In genomic region chr14:68255697-68256178, GRCh38 we compare ENCODE assay signal across 14 cellular contexts.
DNase-seq lines count a peak whose midpoint lies in the region; ATAC-seq, FAIRE-seq and TF ChIP-seq lines count a peak whose summit lies in the region.
"Had no signal": no experiment of that assay in that cellular context is flagged by ENCODE, and none has a peak within 500 bp of the region (broad histone marks: within the 10 kb centered on the region; RNA-seq: fewer than 3 reads in every experiment).

No MANE protein-coding gene starts in this region.

- H3K4me3 ChIP-seq in epithelial cell of esophagus (ENCODE audit: low read length) (no peak overlapping the region), pancreas (no peak overlapping the region), upper lobe of left lung (no peak overlapping the region), MM.1S (ENCODE audit: low read length) (no peak overlapping the region)

- no peaks in the 10 kb centered on the region for H3K79me2 ChIP-seq in MM.1S (ENCODE audit: low read length)

- H3K4me2 ChIP-seq in MM.1S (ENCODE audit: low read depth, low read length): no peak overlapping the region

- H3K27me3 ChIP-seq in pancreas (no peaks in the 10 kb centered on the region), upper lobe of left lung (no peaks in the 10 kb centered on the region), MM.1S (replicated peaks; ENCODE audit: insufficient read depth, low read length) (no peaks in the 10 kb centered on the region)

- H3K9ac ChIP-seq in MM.1S (ENCODE audit: low read length): no peak overlapping the region

- no peak for TF ChIP-seq CTCF in epithelial cell of esophagus (IDR thresholded peaks at IDR 0.05; ENCODE audit: insufficient read depth, low read depth, low read length, missing control alignments)
- TF ChIP-seq CTCF in pancreas (IDR thresholded peaks at IDR 0.05): no peak
- TF ChIP-seq CTCF in upper lobe of left lung (IDR thresholded peaks at IDR 0.05): no peak
- TF ChIP-seq CTCF in MM.1S (IDR thresholded peaks at IDR 0.05; ENCODE audit: low read length): no peak

- no peak for TF ChIP-seq EP300 in upper lobe of left lung (IDR thresholded peaks at IDR 0.05)

- no peak for FAIRE-seq in pancreas (lab: Jason Lieb, UNC)

- H3K27me3 Mint-ChIP-seq in activated T-helper 2 cell treated with anti-CD3 and anti-CD28 coated beads, Interferon-gamma antibody, Interleukin-2, Interleukin-4, amounts not matched to agents 10 μg/mL and 5 μg/mL and 100 μg/mL, durations not matched to agents 14 hours and 24 hours and 36 hours (ENCODE audit: low read depth): no peaks in the 10 kb centered on the region
- H3K27me3 Mint-ChIP-seq: activated CD4-positive, alpha-beta T cell treated with anti-CD3 and anti-CD28 coated beads, Interleukin-2, amount 10 ng/mL, durations not matched to agents 24 days and 14 days had no signal

- H3F3A ChIP-seq in MM.1S (ENCODE audit: insufficient read depth, low read length): no peaks in the 10 kb centered on the region

- intact Hi-C loops in pancreas (cut with DNase I): no loop called here
- intact Hi-C loops in activated T-helper 2 cell treated with anti-CD3 and anti-CD28 coated beads, Interferon-gamma antibody, Interleukin-2, Interleukin-4, amounts not matched to agents 10 μg/mL and 5 μg/mL and 100 μg/mL, durations not matched to agents 14 hours and 24 hours and 36 hours (cut with micrococcal nuclease): no loop called here

- no peak overlapping the region for H2AFZ ChIP-seq in MM.1S (ENCODE audit: low read length)

- no peak overlapping the region for H3K27ac Mint-ChIP-seq in activated T-helper 2 cell treated with anti-CD3 and anti-CD28 coated beads, Interferon-gamma antibody, Interleukin-2, Interleukin-4, amounts not matched to agents 10 μg/mL and 5 μg/mL and 100 μg/mL, durations not matched to agents 14 hours and 24 hours and 36 hours
- H3K27ac Mint-ChIP-seq: activated CD4-positive, alpha-beta T cell treated with anti-CD3 and anti-CD28 coated beads, Interleukin-2, amount 10 ng/mL, durations not matched to agents 24 days and 14 days; activated naive CD4-positive, alpha-beta T cell treated with anti-CD3 and anti-CD28 coated beads for 36 hours had no signal

- in situ Hi-C loops in Caki2 (cut with HindIII; ENCODE audit: low pct_unique_long_range_greater_than_20kb, low sequenced_read_pairs): loop anchor here (25.0 kb wide), 1 partner anchor 318 kb away; no protein-coding TSS in a partner anchor

- H3K27ac ChIP-seq in pancreas (no peak overlapping the region), upper lobe of left lung (peak overlapping the region in 2 of 4 donors; percentile 16 to 48), MM.1S (ENCODE audit: low read length) (no peak overlapping the region)

- no peak for TF ChIP-seq POLR2A in upper lobe of left lung (IDR thresholded peaks at IDR 0.05)

- H4K20me1 ChIP-seq in MM.1S (ENCODE audit: insufficient read depth, low read length): no peaks in the 10 kb centered on the region

- H3K4me3 Mint-ChIP-seq in activated T-helper 2 cell treated with anti-CD3 and anti-CD28 coated beads, Interferon-gamma antibody, Interleukin-2, Interleukin-4, amounts not matched to agents 10 μg/mL and 5 μg/mL and 100 μg/mL, durations not matched to agents 14 hours and 24 hours and 36 hours (ENCODE audit: low read depth): no peak overlapping the region
- H3K4me3 Mint-ChIP-seq: activated CD4-positive, alpha-beta T cell treated with anti-CD3 and anti-CD28 coated beads, Interleukin-2, amount 10 ng/mL, durations not matched to agents 24 days and 14 days; activated naive CD4-positive, alpha-beta T cell treated with anti-CD3 and anti-CD28 coated beads for 36 hours had no signal

- H3K9me3 ChIP-seq in pancreas (no peaks in the 10 kb centered on the region), upper lobe of left lung (no peaks in the 10 kb centered on the region), MM.1S (replicated peaks; ENCODE audit: insufficient read depth, low read length) (no peaks in the 10 kb centered on the region)

- H3K9me2 ChIP-seq in MM.1S (replicated peaks; ENCODE audit: insufficient read depth, low read length): no peaks in the 10 kb centered on the region

- H3K36me3 Mint-ChIP-seq in activated T-helper 2 cell treated with anti-CD3 and anti-CD28 coated beads, Interferon-gamma antibody, Interleukin-2, Interleukin-4, amounts not matched to agents 10 μg/mL and 5 μg/mL and 100 μg/mL, durations not matched to agents 14 hours and 24 hours and 36 hours (ENCODE audit: low read depth): no peaks in the 10 kb centered on the region

- 63 to 68% methylated on average over 1 of the region's 1 CpG for WGBS in pancreas, 2 donors
- 65 to 75% methylated on average over 1 of the region's 1 CpG for WGBS in upper lobe of left lung, 2 donors

- peaks cover 0 to 14% (median 9%) of the 10 kb centered on the region in 3 donors for H3K4me1 ChIP-seq in pancreas
- H3K4me1 ChIP-seq in upper lobe of left lung: peaks cover 8 to 27% (median 15%) of the 10 kb centered on the region in 4 donors
- no peaks in the 10 kb centered on the region for H3K4me1 ChIP-seq in MM.1S (ENCODE audit: low read length)

- DNase-seq in Caki2 (ENCODE audit: low read depth) (peak; percentile 79), NCI-H69 (lab: John Stamatoyannopoulos, UW) (peak; percentile 12), epithelial cell of esophagus (ENCODE audit: low read depth) (peak; percentile 65), pancreas (no peak), upper lobe of left lung (no peak), MM.1S (no peak)
- no peak for DNase-seq in activated T-helper 2 cell treated with anti-CD3 and anti-CD28 coated beads, Interferon-gamma antibody, Interleukin-2, Interleukin-4, amounts not matched to agents 10 μg/mL and 5 μg/mL and 100 μg/mL, durations not matched to agents 14 hours and 24 hours and 36 hours (ENCODE audit: low spot score)
- DNase-seq: activated CD4-positive, alpha-beta T cell treated with anti-CD3 and anti-CD28 coated beads, Interleukin-2, amount 10 ng/mL, durations not matched to agents 24 days and 14 days; activated naive CD4-positive, alpha-beta T cell treated with anti-CD3 and anti-CD28 coated beads for 36 hours; DMS153; effector memory CD4-positive, alpha-beta T cell; Karpas-422; stimulated activated CD4-positive, alpha-beta T cell treated with anti-CD3 and anti-CD28 coated beads, Interleukin-12 subunit alpha, Interleukin-12 subunit beta, amount 100 ng/mL, for 4 hours had no signal

- H3K9me3 Mint-ChIP-seq in activated T-helper 2 cell treated with anti-CD3 and anti-CD28 coated beads, Interferon-gamma antibody, Interleukin-2, Interleukin-4, amounts not matched to agents 10 μg/mL and 5 μg/mL and 100 μg/mL, durations not matched to agents 14 hours and 24 hours and 36 hours: no peaks in the 10 kb centered on the region
- H3K9me3 Mint-ChIP-seq: activated CD4-positive, alpha-beta T cell treated with anti-CD3 and anti-CD28 coated beads, Interleukin-2, amount 10 ng/mL, durations not matched to agents 24 days and 14 days; activated naive CD4-positive, alpha-beta T cell treated with anti-CD3 and anti-CD28 coated beads for 36 hours had no signal

- ATAC-seq in pancreas (peak in 3 of 4 donors; percentile 45 to 82 (median 65)), GM19395 (IDR thresholded peaks at IDR 0.05; ENCODE audit: unreplicated experiment) (no peak), upper lobe of left lung (ENCODE audit: low FRiP score in 2 of 2) (no peak)

- H3K36me3 ChIP-seq in pancreas: no peaks in the 10 kb centered on the region
- H3K36me3 ChIP-seq in upper lobe of left lung: no peaks in the 10 kb centered on the region
- no peaks in the 10 kb centered on the region for H3K36me3 ChIP-seq in MM.1S (replicated peaks; ENCODE audit: insufficient read depth, low read length)

- H3K4me1 Mint-ChIP-seq in activated T-helper 2 cell treated with anti-CD3 and anti-CD28 coated beads, Interferon-gamma antibody, Interleukin-2, Interleukin-4, amounts not matched to agents 10 μg/mL and 5 μg/mL and 100 μg/mL, durations not matched to agents 14 hours and 24 hours and 36 hours (ENCODE audit: low read depth): peaks cover 15% of the 10 kb centered on the region

Comparison
In these comparisons a context has a peak if more than half of its experiments do, and no peak if none do; other contexts are left out.
1. DNase-seq: peak in Caki2 (single experiment), NCI-H69 (single experiment) and epithelial cell of esophagus (single experiment); none in pancreas (0 of 6), upper lobe of left lung (0 of 2), activated T-helper 2 cell treated with anti-CD3 and anti-CD28 coated beads, Interferon-gamma antibody, Interleukin-2, Interleukin-4, amounts not matched to agents 10 μg/mL and 5 μg/mL and 100 μg/mL, durations not matched to agents 14 hours and 24 hours and 36 hours (single experiment) and MM.1S (single experiment).
2. ATAC-seq: peak in pancreas (3 of 4); none in GM19395 (single experiment) and upper lobe of left lung (0 of 2).